In genomic region chr5:16757577-16757976, GRCh38 we compare ENCODE assay signal across 6 cellular contexts.
A peak's percentile ranks its signal among the peaks of the same experiment; 100 is the strongest.
DNase-seq lines count a peak whose midpoint lies in the region; ATAC-seq, FAIRE-seq and TF ChIP-seq lines count a peak whose summit lies in the region.
"Not testable (repeated sequence)": the region's sequence is repeated elsewhere in the genome, so short reads cannot be mapped to it uniquely, and the experiment has no call there.

No MANE protein-coding gene starts in this region.

- no CpG with 5 or more reads among the region's 6 CpGs for WGBS in H9 (ENCODE audit: extremely low coverage, insufficient read length, low lambda C conversion rate)
- under 1% methylated on average over 6 of the region's 6 CpGs for WGBS in HepG2 (ENCODE audit: low lambda C conversion rate)

- not testable (repeated sequence) for H4K20me1 ChIP-seq in H9 (ENCODE audit: control insufficient read depth, insufficient read depth, insufficient read length); HepG2 (ENCODE audit: insufficient read depth, low read length); neural progenitor cell (ENCODE audit: low read depth)

- H3K36me3 Mint-ChIP-seq in Caco-2 (ENCODE audit: insufficient read depth, unreplicated experiment): peaks cover 78% of the 10 kb centered on the region
- peaks cover 31 to 51% (median 35%) of the 10 kb centered on the region in 3 experiments for H3K36me3 Mint-ChIP-seq in H9 (ENCODE audit: insufficient read depth in 1 of 3, low read depth in 3 of 3)
- peaks cover 46% of the 10 kb centered on the region for H3K36me3 Mint-ChIP-seq in brain
- H3K36me3 Mint-ChIP-seq in neural progenitor cell: peaks cover 24% of the 10 kb centered on the region

- not testable (repeated sequence) for FAIRE-seq in HepG2 (lab: Jason Lieb, UNC)

- not testable (repeated sequence) for TF ChIP-seq POLR2A in HepG2 (IDR thresholded peaks at IDR 0.05; ENCODE audit: insufficient read depth in 1 of 2, low read depth in 2 of 2, low read length in 2 of 2)

- H3K36me3 ChIP-seq in Caco-2 (ENCODE audit: control insufficient read depth, insufficient read depth, low read length); HepG2 (replicated peaks in 1 of 2; ENCODE audit: control insufficient read depth in 1 of 2, insufficient read depth in 2 of 2, low read length in 2 of 2); neural progenitor cell: not testable (repeated sequence)
- peaks cover 90% of the 10 kb centered on the region for H3K36me3 ChIP-seq in SK-N-MC (ENCODE audit: insufficient read depth, low read length)

- CTCF ChIA-PET in Caco-2 (lab: Charles Lee): interaction anchor here (0.5 to 0.6 kb wide), 2 partner anchors 13 to 148 kb away, joined by 3 read pairs; no protein-coding TSS in a partner anchor
- CTCF ChIA-PET in HepG2 (lab: Yijun Ruan, JAX; ENCODE audit: low intra/inter-chr PET ratio, low total read pairs): not testable (repeated sequence)

- BruUV-seq in Caco-2 (replicated peaks; lab: Mats Ljungman, UMichigan); HepG2 (replicated peaks; lab: Mats Ljungman, UMichigan): not testable (repeated sequence)

- not testable (repeated sequence) for H3K23ac ChIP-seq in H9 (ENCODE audit: insufficient read length, low read depth, low read length)

- H3K4me3 Mint-ChIP-seq in Caco-2 (ENCODE audit: unreplicated experiment): peak overlapping the region; percentile 13
- not testable (repeated sequence) for H3K4me3 Mint-ChIP-seq in H9, brain, neural progenitor cell

- not testable (repeated sequence) for H3K4me3 ChIP-seq in Caco-2 (ENCODE audit: low read depth, low read length); SK-N-MC; neural progenitor cell
- H3K4me3 ChIP-seq in HepG2 (replicated peaks in 1 of 3; ENCODE audit: insufficient read depth in 1 of 3, low read depth in 2 of 3, low read length in 3 of 3): peak overlapping the region; percentile 39 to 52 (median 47); a peak in 5 of 6 replicates

- H2BK120ac ChIP-seq in H9 (ENCODE audit: low read depth, low read length, poor library complexity, severe bottlenecking): not testable (repeated sequence)

- H3K9me3 ChIP-seq in Caco-2; H9 (ENCODE audit: control insufficient read depth, low read depth, low read length); SK-N-MC (ENCODE audit: low read depth, low read length); HepG2 (ENCODE audit: low read length); neural progenitor cell (ENCODE audit: low read depth): not testable (repeated sequence)

- not testable (repeated sequence) for H2BK15ac ChIP-seq in H9 (ENCODE audit: low read depth, low read length)

- H3K27me3 ChIP-seq in Caco-2 (replicated peaks; ENCODE audit: control insufficient read depth, insufficient read depth, low read length); H9 (ENCODE audit: insufficient read depth, low read length); HepG2 (ENCODE audit: control insufficient read depth in 1 of 2, insufficient read depth in 2 of 2, low read length in 2 of 2); neural progenitor cell: not testable (repeated sequence)

- not testable (repeated sequence) for H4K91ac ChIP-seq in H9 (ENCODE audit: insufficient read length, low read depth, low read length)

- TF ChIP-seq CTCF in Caco-2 (IDR thresholded peaks at IDR 0.05; ENCODE audit: insufficient read depth in 1 of 2, low read depth in 1 of 2, low read length in 1 of 2, severe bottlenecking in 1 of 2, unreplicated experiment in 1 of 2); H9 (conservative IDR thresholded peaks at IDR 0.05); brain (conservative IDR thresholded peaks at IDR 0.05); HepG2 (CRISPR knock-in tag; IDR thresholded peaks at IDR 0.05); neural progenitor cell (IDR thresholded peaks at IDR 0.05): not testable (repeated sequence)

- not testable (repeated sequence) for H3K4ac ChIP-seq in H9 (ENCODE audit: low read depth, low read length)

- not testable (repeated sequence) for H3K79me1 ChIP-seq in H9 (ENCODE audit: insufficient read depth, low read depth, low read length, poor library complexity, severe bottlenecking)

- DNase-seq in Caco-2; H9; SK-N-MC (ENCODE audit: low read depth, low spot score); neural progenitor cell (ENCODE audit: low spot score): not testable (repeated sequence)
- peak; percentile 36 for DNase-seq in HepG2 (ENCODE audit: low spot score)

- in situ Hi-C loops in HepG2 (cut with HindIII; ENCODE audit: extremely low pct_ligation_motif_present, low pct_unique_long_range_greater_than_20kb): not testable (repeated sequence)

- POLR2A ChIA-PET in Caco-2 (lab: Charles Lee): not testable (repeated sequence)
- POLR2A ChIA-PET in HepG2 (lab: Yijun Ruan, JAX): interaction anchor here (0.9 to 5.2 kb wide), 8 partner anchors 10 to 36 kb away, joined by 3 to 91 read pairs (median 6); no protein-coding TSS in a partner anchor

- H3K4me1 ChIP-seq in Caco-2 (peaks cover 49% of the 10 kb centered on the region), HepG2 (ENCODE audit: insufficient read depth, low read length) (peaks cover 32% of the 10 kb centered on the region), neural progenitor cell (peaks cover 34% of the 10 kb centered on the region)
- H3K4me1 ChIP-seq in H9 (ENCODE audit: insufficient read depth, low read length): not testable (repeated sequence)

- H4K5ac ChIP-seq in H9 (ENCODE audit: insufficient read length, low read depth, low read length): not testable (repeated sequence)

- H3T11ph ChIP-seq in H9 (ENCODE audit: low read length): not testable (repeated sequence)

- H3K56ac ChIP-seq in H9 (ENCODE audit: insufficient read length, low read depth, low read length): not testable (repeated sequence)

- H3K27me3 Mint-ChIP-seq in Caco-2 (ENCODE audit: insufficient read depth, unreplicated experiment); H9 (ENCODE audit: low read depth); brain; neural progenitor cell (ENCODE audit: insufficient read depth, low read depth): not testable (repeated sequence)

- not testable (repeated sequence) for H4K8ac ChIP-seq in H9 (replicated peaks; ENCODE audit: insufficient read length, low read depth, low read length)

- not testable (repeated sequence) for H2AFZ ChIP-seq in H9 (ENCODE audit: low read length); neural progenitor cell (replicated peaks)
- peak overlapping the region; percentile 39 for H2AFZ ChIP-seq in HepG2 (ENCODE audit: low read length)

- not testable (repeated sequence) for TF ChIP-seq EP300 in HepG2 (IDR thresholded peaks at IDR 0.05; ENCODE audit: low read depth in 2 of 2, low read length in 2 of 2); HepG2 (CRISPR knock-in tag; IDR thresholded peaks at IDR 0.05; ENCODE audit: borderline replicate concordance)

- H3K18ac ChIP-seq in H9 (ENCODE audit: insufficient read length, low read depth, low read length): not testable (repeated sequence)

- not testable (repeated sequence) for H3K27ac ChIP-seq in H9 (ENCODE audit: insufficient read length, low read depth, low read length)
- H3K27ac ChIP-seq in SK-N-MC (peak overlapping the region; percentile 26; the same call in 1 of the 2 replicates), HepG2 (ENCODE audit: extremely low read length, insufficient read depth, low read length) (peak overlapping the region; percentile 86), neural progenitor cell (peak overlapping the region; percentile 58)

- not testable (repeated sequence) for H3K4me2 ChIP-seq in H9 (ENCODE audit: insufficient read depth, insufficient read length, low read length); neural progenitor cell
- H3K4me2 ChIP-seq in HepG2 (ENCODE audit: low read depth, low read length): peak overlapping the region; percentile 68

- H2BK5ac ChIP-seq in H9 (ENCODE audit: insufficient read length, low read length): not testable (repeated sequence)

- H3K23me2 ChIP-seq in H9 (ENCODE audit: insufficient read length, low read depth, low read length, poor library complexity, severe bottlenecking): not testable (repeated sequence)

- H3K79me2 ChIP-seq in H9 (ENCODE audit: insufficient read depth, low read length); HepG2 (ENCODE audit: insufficient read depth, low read length); neural progenitor cell (ENCODE audit: low read depth): not testable (repeated sequence)

- TF ChIP-seq RAD21 in HepG2 (CRISPR knock-in tag; IDR thresholded peaks at IDR 0.05): not testable (repeated sequence)

- H3K9me3 Mint-ChIP-seq in Caco-2 (ENCODE audit: unreplicated experiment); H9; brain; neural progenitor cell: not testable (repeated sequence)

- not testable (repeated sequence) for H3K9ac ChIP-seq in H9 (ENCODE audit: extremely low read depth, insufficient read length, low read length); SK-N-MC (ENCODE audit: insufficient read length); neural progenitor cell
- H3K9ac ChIP-seq in HepG2 (ENCODE audit: insufficient read depth, low read depth, low read length): peak overlapping the region; percentile 49

- not testable (repeated sequence) for H2AK5ac ChIP-seq in H9 (ENCODE audit: insufficient read length, low read length)

- H3K27ac Mint-ChIP-seq in Caco-2 (ENCODE audit: unreplicated experiment): peak overlapping the region; percentile 67
- H3K27ac Mint-ChIP-seq in H9: peak overlapping the region in 2 of 3 experiments; percentile 19 to 80; a peak in 2 of 7 replicates
- H3K27ac Mint-ChIP-seq in brain: peak overlapping the region in 4 of 5 experiments; percentile 16 to 74 (median 42)
- not testable (repeated sequence) for H3K27ac Mint-ChIP-seq in neural progenitor cell

- not testable (repeated sequence) for H3K14ac ChIP-seq in H9 (ENCODE audit: insufficient read depth, low read length)

- not testable (repeated sequence) for H2BK20ac ChIP-seq in H9 (ENCODE audit: low read depth, low read length, poor library complexity, severe bottlenecking)

- H2BK12ac ChIP-seq in H9 (ENCODE audit: insufficient read length, low read depth, low read length): not testable (repeated sequence)

- peaks cover 49% of the 10 kb centered on the region for H3F3A ChIP-seq in neural progenitor cell (ENCODE audit: low read depth)

- intact Hi-C loops in Caco-2 (cut with micrococcal nuclease; ENCODE audit: unreplicated experiment): loop anchor here (10.0 kb wide), 1 partner anchor 63 kb away; no protein-coding TSS in a partner anchor
- intact Hi-C loops in HepG2 (cut with micrococcal nuclease; ENCODE audit: unreplicated experiment): loop anchor here (5.0 kb wide), 1 partner anchor 35 kb away; no protein-coding TSS in a partner anchor

- peak; percentile 83 for ATAC-seq in HepG2

- not testable (repeated sequence) for H3K4me1 Mint-ChIP-seq in Caco-2 (ENCODE audit: low read depth, unreplicated experiment)
- H3K4me1 Mint-ChIP-seq in H9 (peaks cover 24 to 29% of the 10 kb centered on the region in 2 experiments), brain (peaks cover 29% of the 10 kb centered on the region), neural progenitor cell (peaks cover 38% of the 10 kb centered on the region)
